1 cellular context compared by ENCODE assay signal in the genomic region with DNA sequence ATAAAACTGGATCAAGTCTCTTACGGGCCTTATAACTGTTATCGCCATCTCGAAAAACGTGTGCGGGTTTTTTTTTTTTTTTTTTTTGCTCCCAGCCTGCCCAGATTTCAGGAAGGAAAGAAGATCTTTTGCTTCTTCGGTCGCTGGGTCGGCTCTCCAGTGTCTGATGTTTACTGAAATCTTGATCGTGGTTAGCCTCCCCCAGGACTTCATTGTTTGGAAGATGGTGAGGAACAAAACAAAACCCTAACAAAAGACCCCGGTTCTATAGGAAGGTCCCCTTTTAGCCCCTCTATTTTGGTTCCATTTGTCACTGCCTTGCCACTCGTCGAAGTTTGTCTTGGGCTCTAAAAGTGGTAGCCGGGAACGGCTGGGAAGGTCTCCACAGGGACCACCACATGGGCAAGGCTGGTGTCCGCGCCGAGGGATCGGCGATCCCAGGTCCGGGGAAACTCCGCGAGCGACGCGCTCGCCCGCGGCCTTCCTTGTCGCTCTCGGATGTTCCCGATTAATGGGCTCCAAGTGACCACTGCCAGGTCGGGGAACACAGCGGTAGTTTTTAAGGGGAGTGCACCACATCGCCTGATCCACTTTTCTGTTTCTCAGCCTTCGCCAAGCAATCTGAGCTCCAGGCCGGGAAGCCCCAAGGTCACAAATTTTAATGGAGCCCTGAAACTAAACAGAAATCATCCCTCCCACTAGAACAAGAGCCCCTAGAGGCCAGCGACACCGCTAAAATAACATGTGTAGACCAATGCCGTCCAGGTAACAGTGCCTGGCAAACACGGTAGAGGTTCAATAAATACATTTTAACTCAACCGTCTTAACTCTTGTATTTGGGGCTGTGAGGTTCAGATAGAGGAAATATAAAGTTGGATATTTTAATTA.
TF ChIP-seq lines count a peak whose summit lies in the region.

No MANE protein-coding gene starts in this region.

TF ChIP-seq in HepG2, 621 proteins besides CTCF, POLR2A, EP300 and RAD21 (continued from another document and continues in another):
- TF ChIP-seq, protein P1, sequence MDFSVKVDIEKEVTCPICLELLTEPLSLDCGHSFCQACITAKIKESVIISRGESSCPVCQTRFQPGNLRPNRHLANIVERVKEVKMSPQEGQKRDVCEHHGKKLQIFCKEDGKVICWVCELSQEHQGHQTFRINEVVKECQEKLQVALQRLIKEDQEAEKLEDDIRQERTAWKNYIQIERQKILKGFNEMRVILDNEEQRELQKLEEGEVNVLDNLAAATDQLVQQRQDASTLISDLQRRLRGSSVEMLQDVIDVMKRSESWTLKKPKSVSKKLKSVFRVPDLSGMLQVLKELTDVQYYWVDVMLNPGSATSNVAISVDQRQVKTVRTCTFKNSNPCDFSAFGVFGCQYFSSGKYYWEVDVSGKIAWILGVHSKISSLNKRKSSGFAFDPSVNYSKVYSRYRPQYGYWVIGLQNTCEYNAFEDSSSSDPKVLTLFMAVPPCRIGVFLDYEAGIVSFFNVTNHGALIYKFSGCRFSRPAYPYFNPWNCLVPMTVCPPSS (IDR thresholded peaks at IDR 0.05), result no peak
- TF ChIP-seq, protein P2, sequence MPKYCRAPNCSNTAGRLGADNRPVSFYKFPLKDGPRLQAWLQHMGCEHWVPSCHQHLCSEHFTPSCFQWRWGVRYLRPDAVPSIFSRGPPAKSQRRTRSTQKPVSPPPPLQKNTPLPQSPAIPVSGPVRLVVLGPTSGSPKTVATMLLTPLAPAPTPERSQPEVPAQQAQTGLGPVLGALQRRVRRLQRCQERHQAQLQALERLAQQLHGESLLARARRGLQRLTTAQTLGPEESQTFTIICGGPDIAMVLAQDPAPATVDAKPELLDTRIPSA (CRISPR knock-in tag; IDR thresholded peaks at IDR 0.05; ENCODE audit: borderline replicate concordance), result no peak
- TF ChIP-seq REXO4 (CRISPR knock-in tag; IDR thresholded peaks at IDR 0.05; ENCODE audit: borderline replicate concordance), result no peak
- 0 out of 2 replicates have a peak, but pooled peaks have one; percentile 3 for TF ChIP-seq CC2D1A (CRISPR knock-in tag; IDR thresholded peaks at IDR 0.05)
- TF ChIP-seq, protein P3, sequence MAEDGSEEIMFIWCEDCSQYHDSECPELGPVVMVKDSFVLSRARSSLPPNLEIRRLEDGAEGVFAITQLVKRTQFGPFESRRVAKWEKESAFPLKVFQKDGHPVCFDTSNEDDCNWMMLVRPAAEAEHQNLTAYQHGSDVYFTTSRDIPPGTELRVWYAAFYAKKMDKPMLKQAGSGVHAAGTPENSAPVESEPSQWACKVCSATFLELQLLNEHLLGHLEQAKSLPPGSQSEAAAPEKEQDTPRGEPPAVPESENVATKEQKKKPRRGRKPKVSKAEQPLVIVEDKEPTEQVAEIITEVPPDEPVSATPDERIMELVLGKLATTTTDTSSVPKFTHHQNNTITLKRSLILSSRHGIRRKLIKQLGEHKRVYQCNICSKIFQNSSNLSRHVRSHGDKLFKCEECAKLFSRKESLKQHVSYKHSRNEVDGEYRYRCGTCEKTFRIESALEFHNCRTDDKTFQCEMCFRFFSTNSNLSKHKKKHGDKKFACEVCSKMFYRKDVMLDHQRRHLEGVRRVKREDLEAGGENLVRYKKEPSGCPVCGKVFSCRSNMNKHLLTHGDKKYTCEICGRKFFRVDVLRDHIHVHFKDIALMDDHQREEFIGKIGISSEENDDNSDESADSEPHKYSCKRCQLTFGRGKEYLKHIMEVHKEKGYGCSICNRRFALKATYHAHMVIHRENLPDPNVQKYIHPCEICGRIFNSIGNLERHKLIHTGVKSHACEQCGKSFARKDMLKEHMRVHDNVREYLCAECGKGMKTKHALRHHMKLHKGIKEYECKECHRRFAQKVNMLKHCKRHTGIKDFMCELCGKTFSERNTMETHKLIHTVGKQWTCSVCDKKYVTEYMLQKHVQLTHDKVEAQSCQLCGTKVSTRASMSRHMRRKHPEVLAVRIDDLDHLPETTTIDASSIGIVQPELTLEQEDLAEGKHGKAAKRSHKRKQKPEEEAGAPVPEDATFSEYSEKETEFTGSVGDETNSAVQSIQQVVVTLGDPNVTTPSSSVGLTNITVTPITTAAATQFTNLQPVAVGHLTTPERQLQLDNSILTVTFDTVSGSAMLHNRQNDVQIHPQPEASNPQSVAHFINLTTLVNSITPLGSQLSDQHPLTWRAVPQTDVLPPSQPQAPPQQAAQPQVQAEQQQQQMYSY (CRISPR knock-in tag; IDR thresholded peaks at IDR 0.05), result no peak
- TF ChIP-seq TOPORS (CRISPR knock-in tag; IDR thresholded peaks at IDR 0.05), result 0 out of 2 replicates have a peak, but pooled peaks have one; percentile 11
- TF ChIP-seq, protein P4, sequence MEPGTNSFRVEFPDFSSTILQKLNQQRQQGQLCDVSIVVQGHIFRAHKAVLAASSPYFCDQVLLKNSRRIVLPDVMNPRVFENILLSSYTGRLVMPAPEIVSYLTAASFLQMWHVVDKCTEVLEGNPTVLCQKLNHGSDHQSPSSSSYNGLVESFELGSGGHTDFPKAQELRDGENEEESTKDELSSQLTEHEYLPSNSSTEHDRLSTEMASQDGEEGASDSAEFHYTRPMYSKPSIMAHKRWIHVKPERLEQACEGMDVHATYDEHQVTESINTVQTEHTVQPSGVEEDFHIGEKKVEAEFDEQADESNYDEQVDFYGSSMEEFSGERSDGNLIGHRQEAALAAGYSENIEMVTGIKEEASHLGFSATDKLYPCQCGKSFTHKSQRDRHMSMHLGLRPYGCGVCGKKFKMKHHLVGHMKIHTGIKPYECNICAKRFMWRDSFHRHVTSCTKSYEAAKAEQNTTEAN (CRISPR knock-in tag; conservative IDR thresholded peaks at IDR 0.05), result 0 out of 2 replicates have a peak, but pooled peaks have one; percentile 23
- TF ChIP-seq, protein P5, sequence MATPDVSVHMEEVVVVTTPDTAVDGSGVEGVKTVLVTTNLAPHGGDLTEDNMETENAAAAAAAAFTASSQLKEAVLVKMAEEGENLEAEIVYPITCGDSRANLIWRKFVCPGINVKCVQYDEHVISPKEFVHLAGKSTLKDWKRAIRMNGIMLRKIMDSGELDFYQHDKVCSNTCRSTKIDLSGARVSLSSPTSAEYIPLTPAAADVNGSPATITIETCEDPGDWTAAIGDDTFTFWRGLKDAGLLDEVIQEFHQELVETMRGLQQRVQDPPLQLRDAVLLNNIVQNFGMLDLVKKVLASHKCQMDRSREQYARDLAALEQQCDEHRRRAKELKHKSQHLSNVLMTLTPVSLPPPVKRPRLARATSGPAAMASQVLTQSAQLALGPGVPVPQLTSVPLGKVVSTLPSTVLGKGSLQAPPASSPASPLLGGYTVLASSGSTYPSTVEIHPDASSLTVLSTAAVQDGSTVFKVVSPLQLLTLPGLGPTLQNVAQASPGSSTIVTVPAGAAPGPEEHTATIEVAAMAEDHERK (CRISPR knock-in tag; IDR thresholded peaks at IDR 0.05; ENCODE audit: low read depth), result no peak
- TF ChIP-seq ZBTB3 (CRISPR knock-in tag; IDR thresholded peaks at IDR 0.05; ENCODE audit: borderline replicate concordance, low read depth), result no peak
- no peak; the same call in 1 of the 2 replicates for TF ChIP-seq ZNF44 (CRISPR knock-in tag; IDR thresholded peaks at IDR 0.05)
- no peak for TF ChIP-seq SMC3 (IDR thresholded peaks at IDR 0.05; ENCODE audit: low read length)
- TF ChIP-seq TAF1 (CRISPR knock-in tag; IDR thresholded peaks at IDR 0.05), result no peak
- no peak for TF ChIP-seq ONECUT2 (CRISPR knock-in tag; IDR thresholded peaks at IDR 0.05)
- TF ChIP-seq, protein P6, sequence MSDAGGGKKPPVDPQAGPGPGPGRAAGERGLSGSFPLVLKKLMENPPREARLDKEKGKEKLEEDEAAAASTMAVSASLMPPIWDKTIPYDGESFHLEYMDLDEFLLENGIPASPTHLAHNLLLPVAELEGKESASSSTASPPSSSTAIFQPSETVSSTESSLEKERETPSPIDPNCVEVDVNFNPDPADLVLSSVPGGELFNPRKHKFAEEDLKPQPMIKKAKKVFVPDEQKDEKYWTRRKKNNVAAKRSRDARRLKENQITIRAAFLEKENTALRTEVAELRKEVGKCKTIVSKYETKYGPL (CRISPR knock-in tag; IDR thresholded peaks at IDR 0.05), result no peak
- TF ChIP-seq ZNF598 (CRISPR knock-in tag; IDR thresholded peaks at IDR 0.05; ENCODE audit: borderline replicate concordance), result peak; percentile 74; the same call in 1 of the 2 replicates
- TF ChIP-seq ZNF839 (CRISPR knock-in tag; IDR thresholded peaks at IDR 0.05; ENCODE audit: borderline replicate concordance), result no peak
- TF ChIP-seq MEIS1 (CRISPR knock-in tag; IDR thresholded peaks at IDR 0.05; ENCODE audit: borderline replicate concordance), result no peak
- TF ChIP-seq, protein P7, sequence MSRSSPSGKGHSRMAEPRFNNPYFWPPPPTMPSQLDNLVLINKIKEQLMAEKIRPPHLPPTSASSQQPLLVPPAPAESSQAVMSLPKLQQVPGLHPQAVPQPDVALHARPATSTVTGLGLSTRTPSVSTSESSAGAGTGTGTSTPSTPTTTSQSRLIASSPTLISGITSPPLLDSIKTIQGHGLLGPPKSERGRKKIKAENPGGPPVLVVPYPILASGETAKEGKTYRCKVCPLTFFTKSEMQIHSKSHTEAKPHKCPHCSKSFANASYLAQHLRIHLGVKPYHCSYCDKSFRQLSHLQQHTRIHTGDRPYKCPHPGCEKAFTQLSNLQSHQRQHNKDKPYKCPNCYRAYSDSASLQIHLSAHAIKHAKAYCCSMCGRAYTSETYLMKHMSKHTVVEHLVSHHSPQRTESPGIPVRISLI (CRISPR knock-in tag; IDR thresholded peaks at IDR 0.05; ENCODE audit: borderline replicate concordance), result no peak
- no peak for TF ChIP-seq HMG20B (CRISPR knock-in tag; conservative IDR thresholded peaks at IDR 0.05)
- TF ChIP-seq, protein P8, sequence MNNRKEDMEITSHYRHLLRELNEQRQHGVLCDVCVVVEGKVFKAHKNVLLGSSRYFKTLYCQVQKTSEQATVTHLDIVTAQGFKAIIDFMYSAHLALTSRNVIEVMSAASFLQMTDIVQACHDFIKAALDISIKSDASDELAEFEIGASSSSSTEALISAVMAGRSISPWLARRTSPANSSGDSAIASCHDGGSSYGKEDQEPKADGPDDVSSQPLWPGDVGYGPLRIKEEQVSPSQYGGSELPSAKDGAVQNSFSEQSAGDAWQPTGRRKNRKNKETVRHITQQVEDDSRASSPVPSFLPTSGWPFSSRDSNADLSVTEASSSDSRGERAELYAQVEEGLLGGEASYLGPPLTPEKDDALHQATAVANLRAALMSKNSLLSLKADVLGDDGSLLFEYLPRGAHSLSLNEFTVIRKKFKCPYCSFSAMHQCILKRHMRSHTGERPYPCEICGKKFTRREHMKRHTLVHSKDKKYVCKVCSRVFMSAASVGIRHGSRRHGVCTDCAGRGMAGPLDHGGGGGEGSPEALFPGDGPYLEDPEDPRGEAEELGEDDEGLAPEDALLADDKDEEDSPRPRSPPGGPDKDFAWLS (CRISPR knock-in tag; IDR thresholded peaks at IDR 0.05; ENCODE audit: borderline replicate concordance), result no peak
- TF ChIP-seq GTF2F1 (IDR thresholded peaks at IDR 0.05; ENCODE audit: low read length), result no peak
- TF ChIP-seq, protein P9, sequence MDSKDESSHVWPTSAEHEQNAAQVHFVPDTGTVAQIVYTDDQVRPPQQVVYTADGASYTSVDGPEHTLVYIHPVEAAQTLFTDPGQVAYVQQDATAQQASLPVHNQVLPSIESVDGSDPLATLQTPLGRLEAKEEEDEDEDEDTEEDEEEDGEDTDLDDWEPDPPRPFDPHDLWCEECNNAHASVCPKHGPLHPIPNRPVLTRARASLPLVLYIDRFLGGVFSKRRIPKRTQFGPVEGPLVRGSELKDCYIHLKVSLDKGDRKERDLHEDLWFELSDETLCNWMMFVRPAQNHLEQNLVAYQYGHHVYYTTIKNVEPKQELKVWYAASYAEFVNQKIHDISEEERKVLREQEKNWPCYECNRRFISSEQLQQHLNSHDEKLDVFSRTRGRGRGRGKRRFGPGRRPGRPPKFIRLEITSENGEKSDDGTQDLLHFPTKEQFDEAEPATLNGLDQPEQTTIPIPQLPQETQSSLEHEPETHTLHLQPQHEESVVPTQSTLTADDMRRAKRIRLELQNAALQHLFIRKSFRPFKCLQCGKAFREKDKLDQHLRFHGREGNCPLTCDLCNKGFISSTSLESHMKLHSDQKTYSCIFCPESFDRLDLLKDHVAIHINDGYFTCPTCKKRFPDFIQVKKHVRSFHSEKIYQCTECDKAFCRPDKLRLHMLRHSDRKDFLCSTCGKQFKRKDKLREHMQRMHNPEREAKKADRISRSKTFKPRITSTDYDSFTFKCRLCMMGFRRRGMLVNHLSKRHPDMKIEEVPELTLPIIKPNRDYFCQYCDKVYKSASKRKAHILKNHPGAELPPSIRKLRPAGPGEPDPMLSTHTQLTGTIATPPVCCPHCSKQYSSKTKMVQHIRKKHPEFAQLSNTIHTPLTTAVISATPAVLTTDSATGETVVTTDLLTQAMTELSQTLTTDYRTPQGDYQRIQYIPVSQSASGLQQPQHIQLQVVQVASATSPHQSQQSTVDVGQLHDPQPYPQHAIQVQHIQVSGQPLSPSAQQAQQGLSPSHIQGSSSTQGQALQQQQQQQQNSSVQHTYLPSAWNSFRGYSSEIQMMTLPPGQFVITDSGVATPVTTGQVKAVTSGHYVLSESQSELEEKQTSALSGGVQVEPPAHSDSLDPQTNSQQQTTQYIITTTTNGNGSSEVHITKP (CRISPR knock-in tag; IDR thresholded peaks at IDR 0.05; ENCODE audit: low read depth), result peak; percentile 13; the same call in 1 of the 2 replicates
- TF ChIP-seq TEAD2 (CRISPR knock-in tag; IDR thresholded peaks at IDR 0.05), result no peak
- TF ChIP-seq, protein P10, sequence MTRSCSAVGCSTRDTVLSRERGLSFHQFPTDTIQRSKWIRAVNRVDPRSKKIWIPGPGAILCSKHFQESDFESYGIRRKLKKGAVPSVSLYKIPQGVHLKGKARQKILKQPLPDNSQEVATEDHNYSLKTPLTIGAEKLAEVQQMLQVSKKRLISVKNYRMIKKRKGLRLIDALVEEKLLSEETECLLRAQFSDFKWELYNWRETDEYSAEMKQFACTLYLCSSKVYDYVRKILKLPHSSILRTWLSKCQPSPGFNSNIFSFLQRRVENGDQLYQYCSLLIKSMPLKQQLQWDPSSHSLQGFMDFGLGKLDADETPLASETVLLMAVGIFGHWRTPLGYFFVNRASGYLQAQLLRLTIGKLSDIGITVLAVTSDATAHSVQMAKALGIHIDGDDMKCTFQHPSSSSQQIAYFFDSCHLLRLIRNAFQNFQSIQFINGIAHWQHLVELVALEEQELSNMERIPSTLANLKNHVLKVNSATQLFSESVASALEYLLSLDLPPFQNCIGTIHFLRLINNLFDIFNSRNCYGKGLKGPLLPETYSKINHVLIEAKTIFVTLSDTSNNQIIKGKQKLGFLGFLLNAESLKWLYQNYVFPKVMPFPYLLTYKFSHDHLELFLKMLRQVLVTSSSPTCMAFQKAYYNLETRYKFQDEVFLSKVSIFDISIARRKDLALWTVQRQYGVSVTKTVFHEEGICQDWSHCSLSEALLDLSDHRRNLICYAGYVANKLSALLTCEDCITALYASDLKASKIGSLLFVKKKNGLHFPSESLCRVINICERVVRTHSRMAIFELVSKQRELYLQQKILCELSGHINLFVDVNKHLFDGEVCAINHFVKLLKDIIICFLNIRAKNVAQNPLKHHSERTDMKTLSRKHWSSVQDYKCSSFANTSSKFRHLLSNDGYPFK (CRISPR knock-in tag; IDR thresholded peaks at IDR 0.05; ENCODE audit: borderline replicate concordance), result no peak
- TF ChIP-seq ZSCAN12 (CRISPR knock-in tag; IDR thresholded peaks at IDR 0.05), result no peak
- TF ChIP-seq ZNF235 (CRISPR knock-in tag; IDR thresholded peaks at IDR 0.05; ENCODE audit: borderline replicate concordance), result no peak
- no peak for TF ChIP-seq ZFP36 (IDR thresholded peaks at IDR 0.05; ENCODE audit: borderline replicate concordance, low read depth, low read length, partially characterized antibody)
- no peak for TF ChIP-seq CENPX (CRISPR knock-in tag; IDR thresholded peaks at IDR 0.05)
- TF ChIP-seq AHR (CRISPR knock-in tag; IDR thresholded peaks at IDR 0.05), result no peak; the same call in 1 of the 2 replicates
- TF ChIP-seq MBD4 (IDR thresholded peaks at IDR 0.05; ENCODE audit: borderline replicate concordance, low read length), result peak; percentile 37; the same call in 1 of the 2 replicates
- TF ChIP-seq JUN (CRISPR knock-in tag; IDR thresholded peaks at IDR 0.05), result no peak
- no peak for TF ChIP-seq ATRX (CRISPR knock-in tag; IDR thresholded peaks at IDR 0.05; ENCODE audit: borderline replicate concordance)
- TF ChIP-seq MYNN (CRISPR knock-in tag; IDR thresholded peaks at IDR 0.05; ENCODE audit: low read depth), result no peak
